ENCODE assay signal across 16 cellular contexts in genomic region chr12:2397356-2398045, GRCh38.
DNase-seq lines count a peak whose midpoint lies in the region; ATAC-seq and TF ChIP-seq lines count a peak whose summit lies in the region.
"Had no signal": no experiment of that assay in that cellular context is flagged by ENCODE, and none has a peak within 500 bp of the region (broad histone marks: within the 10 kb centered on the region; RNA-seq: fewer than 3 reads in every experiment).

No MANE protein-coding gene starts in this region.

- H3K9me3 ChIP-seq in left ventricle myocardium inferior (replicated peaks) = no peaks in the 10 kb centered on the region
- no peaks in the 10 kb centered on the region for H3K9me3 ChIP-seq in RWPE2 (ENCODE audit: severe bottlenecking)
- H3K9me3 ChIP-seq: mucosa of descending colon had no signal

- peaks cover 29% of the 10 kb centered on the region for H3K4me1 Mint-ChIP-seq in mesothelial cell of epicardium
- no peaks in the 10 kb centered on the region for H3K4me1 Mint-ChIP-seq in type B pancreatic cell (ENCODE audit: unreplicated experiment)
- H3K4me1 Mint-ChIP-seq in activated CD8-positive, alpha-beta memory T cell treated with anti-CD3 and anti-CD28 coated beads, Interleukin-2, amount 10 ng/mL, durations not matched to agents 7 days and 5 days = no peaks in the 10 kb centered on the region
- H3K4me1 Mint-ChIP-seq: activated CD4-positive, alpha-beta memory T cell treated with anti-CD3 and anti-CD28 coated beads, Interleukin-2, amount 10 ng/mL, durations not matched to agents 7 days and 5 days; stimulated activated memory B cell treated with anti-CD40 and anti-IgM and Interleukin-4, amounts not matched to agents 10 μg/mL and 1 μg/mL and 100 μg/mL, for 72 hours had no signal

- CTCF ChIA-PET in activated CD8-positive, alpha-beta memory T cell treated with anti-CD3 and anti-CD28 coated beads, Interleukin-2, amount 10 ng/mL, durations not matched to agents 7 days and 5 days (lab: Charles Lee) = no interaction called here

- H3K27me3 Mint-ChIP-seq in mesothelial cell of epicardium (ENCODE audit: low read depth) (no peaks in the 10 kb centered on the region), type B pancreatic cell (peaks cover 2% of the 10 kb centered on the region)
- peaks cover 4% of the 10 kb centered on the region for H3K27me3 Mint-ChIP-seq in activated CD8-positive, alpha-beta memory T cell treated with anti-CD3 and anti-CD28 coated beads, Interleukin-2, amount 10 ng/mL, durations not matched to agents 7 days and 5 days
- H3K27me3 Mint-ChIP-seq: stimulated activated memory B cell treated with anti-CD40 and anti-IgM and Interleukin-4, amounts not matched to agents 10 μg/mL and 1 μg/mL and 100 μg/mL, for 72 hours had no signal

- no peak for ATAC-seq in Right ventricle myocardium inferior
- ATAC-seq in RWPE2 (ENCODE audit: low read depth) = peak; percentile 56; the same call in 2 of the 3 replicates
- no peak for ATAC-seq in activated CD8-positive, alpha-beta memory T cell treated with anti-CD3 and anti-CD28 coated beads, Interleukin-2, amount 10 ng/mL, durations not matched to agents 7 days and 5 days
- ATAC-seq: CD8-positive, alpha-beta T cell; GM23338; stimulated activated memory B cell treated with anti-CD40 and anti-IgM and Interleukin-4, amounts not matched to agents 10 μg/mL and 1 μg/mL and 100 μg/mL, for 72 hours had no signal

- no peak for TF ChIP-seq CTCF in left ventricle myocardium inferior (IDR thresholded peaks at IDR 0.05; ENCODE audit: borderline replicate concordance)
- TF ChIP-seq CTCF in RWPE2 (IDR thresholded peaks at IDR 0.05; ENCODE audit: poor library complexity, severe bottlenecking) = no peak
- no peak for TF ChIP-seq CTCF in mesothelial cell of epicardium (IDR thresholded peaks at IDR 0.05; ENCODE audit: unreplicated experiment)
- no peak for TF ChIP-seq CTCF in type B pancreatic cell (conservative IDR thresholded peaks at IDR 0.05)

- H3K36me3 ChIP-seq in left ventricle myocardium inferior (peaks cover 4% of the 10 kb centered on the region), RWPE2 (ENCODE audit: low read depth) (no peaks in the 10 kb centered on the region)

- H3K9me3 Mint-ChIP-seq in mesothelial cell of epicardium (peaks cover 9% of the 10 kb centered on the region), type B pancreatic cell (no peaks in the 10 kb centered on the region)
- no peaks in the 10 kb centered on the region for H3K9me3 Mint-ChIP-seq in activated CD8-positive, alpha-beta memory T cell treated with anti-CD3 and anti-CD28 coated beads, Interleukin-2, amount 10 ng/mL, durations not matched to agents 7 days and 5 days (ENCODE audit: low read depth)
- H3K9me3 Mint-ChIP-seq: activated CD4-positive, alpha-beta memory T cell treated with anti-CD3 and anti-CD28 coated beads, Interleukin-2, amount 10 ng/mL, durations not matched to agents 7 days and 5 days; activated T-helper 1 cell treated with anti-CD3 and anti-CD28 coated beads, Interleukin-12 subunit alpha, Interleukin-12 subunit beta, Interleukin-2, Interleukin-4 antibody, amounts not matched to agents 30 ng/mL and 10 ng/mL and 1 ng/mL, durations not matched to agents 14 hours and 24 hours and 36 hours; CD8-positive, alpha-beta T cell; GM23338; stimulated activated memory B cell treated with anti-CD40 and anti-IgM and Interleukin-4, amounts not matched to agents 10 μg/mL and 1 μg/mL and 100 μg/mL, for 72 hours had no signal

- H3K27me3 ChIP-seq in left ventricle myocardium inferior (ENCODE audit: low read depth) (no peaks in the 10 kb centered on the region), RWPE2 (ENCODE audit: insufficient read depth, poor library complexity, severe bottlenecking) (no peaks in the 10 kb centered on the region)

- H3K27ac Mint-ChIP-seq in mesothelial cell of epicardium (peak overlapping the region; percentile 47), type B pancreatic cell (peak overlapping the region; percentile 46)
- H3K27ac Mint-ChIP-seq in activated CD8-positive, alpha-beta memory T cell treated with anti-CD3 and anti-CD28 coated beads, Interleukin-2, amount 10 ng/mL, durations not matched to agents 7 days and 5 days = no peak overlapping the region
- H3K27ac Mint-ChIP-seq: activated CD4-positive, alpha-beta memory T cell treated with anti-CD3 and anti-CD28 coated beads, Interleukin-2, amount 10 ng/mL, durations not matched to agents 7 days and 5 days; activated T-helper 1 cell treated with anti-CD3 and anti-CD28 coated beads, Interleukin-12 subunit alpha, Interleukin-12 subunit beta, Interleukin-2, Interleukin-4 antibody, amounts not matched to agents 30 ng/mL and 10 ng/mL and 1 ng/mL, durations not matched to agents 14 hours and 24 hours and 36 hours; CD8-positive, alpha-beta T cell; GM23338; stimulated activated memory B cell treated with anti-CD40 and anti-IgM and Interleukin-4, amounts not matched to agents 10 μg/mL and 1 μg/mL and 100 μg/mL, for 72 hours had no signal

- H3K36me3 Mint-ChIP-seq in mesothelial cell of epicardium = no peaks in the 10 kb centered on the region
- peaks cover 8% of the 10 kb centered on the region for H3K36me3 Mint-ChIP-seq in type B pancreatic cell
- no peaks in the 10 kb centered on the region for H3K36me3 Mint-ChIP-seq in activated CD8-positive, alpha-beta memory T cell treated with anti-CD3 and anti-CD28 coated beads, Interleukin-2, amount 10 ng/mL, durations not matched to agents 7 days and 5 days
- H3K36me3 Mint-ChIP-seq: CD8-positive, alpha-beta T cell; stimulated activated memory B cell treated with anti-CD40 and anti-IgM and Interleukin-4, amounts not matched to agents 10 μg/mL and 1 μg/mL and 100 μg/mL, for 72 hours had no signal

- no peak for DNase-seq in left ventricle myocardium inferior
- DNase-seq in Right ventricle myocardium inferior (ENCODE audit: missing footprints) = no peak
- peak; percentile 38 for DNase-seq in RWPE2 (ENCODE audit: low spot score)
- no peak for DNase-seq in mesothelial cell of epicardium (ENCODE audit: low spot score in 2 of 2, unreplicated experiment in 2 of 2)
- no peak for DNase-seq in type B pancreatic cell (ENCODE audit: extremely low spot score, unreplicated experiment)
- DNase-seq in NCI-H1436 treated with DMSO at 0.1 percent for 48 hours (lab: John Stamatoyannopoulos, UW) = no peak
- DNase-seq in activated CD8-positive, alpha-beta memory T cell treated with anti-CD3 and anti-CD28 coated beads, Interleukin-2, amount 10 ng/mL, durations not matched to agents 7 days and 5 days = no peak
- DNase-seq in NCI-H1092 (lab: John Stamatoyannopoulos, UW) = no peak
- DNase-seq: activated CD4-positive, alpha-beta memory T cell treated with anti-CD3 and anti-CD28 coated beads, Interleukin-2, amount 10 ng/mL, durations not matched to agents 7 days and 5 days; CD8-positive, alpha-beta T cell; KG1 had no signal

- H3K4me3 Mint-ChIP-seq in mesothelial cell of epicardium = no peak overlapping the region
- no peak overlapping the region for H3K4me3 Mint-ChIP-seq in type B pancreatic cell
- H3K4me3 Mint-ChIP-seq in activated CD8-positive, alpha-beta memory T cell treated with anti-CD3 and anti-CD28 coated beads, Interleukin-2, amount 10 ng/mL, durations not matched to agents 7 days and 5 days = no peak overlapping the region
- H3K4me3 Mint-ChIP-seq: activated CD4-positive, alpha-beta memory T cell treated with anti-CD3 and anti-CD28 coated beads, Interleukin-2, amount 10 ng/mL, durations not matched to agents 7 days and 5 days; activated T-helper 1 cell treated with anti-CD3 and anti-CD28 coated beads, Interleukin-12 subunit alpha, Interleukin-12 subunit beta, Interleukin-2, Interleukin-4 antibody, amounts not matched to agents 30 ng/mL and 10 ng/mL and 1 ng/mL, durations not matched to agents 14 hours and 24 hours and 36 hours; CD8-positive, alpha-beta T cell; GM23338; stimulated activated memory B cell treated with anti-CD40 and anti-IgM and Interleukin-4, amounts not matched to agents 10 μg/mL and 1 μg/mL and 100 μg/mL, for 72 hours had no signal

- intact Hi-C loops in left ventricle myocardium inferior (cut with micrococcal nuclease) (no loop called here), Right ventricle myocardium inferior (cut with DNase I) (loop anchor here (5.0 to 10.0 kb wide), 2 partner anchors 100 to 187 kb away; no protein-coding TSS in a partner anchor)

- H3K4me3 ChIP-seq in left ventricle myocardium inferior = no peak overlapping the region
- no peak overlapping the region for H3K4me3 ChIP-seq in RWPE2 (ENCODE audit: severe bottlenecking)
- H3K4me3 ChIP-seq: GM23338, mucosa of descending colon had no signal

- H3K27ac ChIP-seq in left ventricle myocardium inferior (replicated peaks) = peak overlapping the region; percentile 70
- H3K27ac ChIP-seq in RWPE2 (ENCODE audit: poor library complexity, severe bottlenecking) = no peak overlapping the region
- H3K27ac ChIP-seq: HL-60 had no signal

- peaks cover 85% of the 10 kb centered on the region for H3K4me1 ChIP-seq in left ventricle myocardium inferior
- H3K4me1 ChIP-seq in RWPE2 (ENCODE audit: insufficient read depth, poor library complexity, severe bottlenecking) = no peaks in the 10 kb centered on the region
